15 cellular contexts compared by ENCODE assay signal in the genomic region with DNA sequence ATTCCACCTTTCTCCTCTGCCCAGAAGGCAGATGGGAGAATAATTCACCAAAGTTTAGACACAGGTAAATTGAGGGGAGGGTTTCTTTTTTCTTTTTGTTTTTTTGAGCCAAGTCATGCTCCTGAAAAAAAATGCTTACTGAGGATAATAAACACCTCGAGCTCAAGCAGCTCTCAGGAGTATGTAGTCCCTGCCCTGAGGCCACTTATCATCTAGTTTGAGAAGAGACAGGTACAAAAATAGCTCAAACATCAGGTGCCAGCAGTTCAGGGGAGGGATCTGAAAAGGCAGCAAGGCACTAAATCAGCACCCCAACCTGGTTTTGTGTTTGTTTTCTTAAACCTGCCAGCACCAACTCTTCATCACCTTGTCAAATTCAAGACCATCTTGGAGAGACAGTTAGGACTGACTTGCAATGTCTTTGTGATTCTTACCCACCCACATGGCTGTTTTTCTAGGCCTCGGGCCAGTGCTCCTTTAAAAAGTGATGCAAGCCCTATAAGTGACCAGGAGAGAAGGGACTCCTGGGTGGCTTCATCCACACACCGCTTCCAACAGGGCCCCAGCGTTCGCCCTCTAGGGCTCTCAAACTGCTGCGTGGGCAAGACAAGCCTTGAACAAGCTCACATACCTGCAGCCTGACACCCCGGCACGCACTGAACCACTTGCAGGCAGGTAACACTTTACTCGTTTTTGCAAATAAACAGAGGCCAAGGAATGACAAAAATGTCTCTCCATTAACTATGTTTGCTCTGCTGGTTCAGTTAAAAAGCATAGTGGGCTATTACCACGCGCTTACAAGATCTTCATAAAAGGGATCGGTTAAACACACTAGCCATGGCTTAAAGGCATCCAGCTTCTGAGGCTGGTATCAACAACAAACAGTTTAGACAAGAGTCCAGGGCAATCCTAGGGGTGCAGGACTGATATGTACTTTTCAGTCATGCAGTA. TPM values are rescaled to one million over a fixed set of nuclear protein-coding genes. Genes with fewer than 3 reads are reported as not detected.
DNase-seq lines count a peak whose midpoint lies in the region; ATAC-seq and TF ChIP-seq lines count a peak whose summit lies in the region.
"Had no signal": no experiment of that assay in that cellular context is flagged by ENCODE, and none has a peak within 500 bp of the region (broad histone marks: within the 10 kb centered on the region; RNA-seq: fewer than 3 reads in every experiment).

No MANE protein-coding gene starts in this region.

- H2AFZ ChIP-seq in osteoblast (ENCODE audit: low read length), result no peak overlapping the region

- no peak for TF ChIP-seq POLR2A in heart left ventricle (IDR thresholded peaks at IDR 0.05)

- peak in 3 of 4 donors; percentile 33 to 53 (median 34) for ATAC-seq in heart left ventricle
- ATAC-seq in foreskin keratinocyte, result peak; percentile 12
- peak; percentile 90 for ATAC-seq in upper lobe of right lung
- no peak for ATAC-seq in HG03565 (IDR thresholded peaks at IDR 0.05; ENCODE audit: unreplicated experiment)
- ATAC-seq in HG02840 (IDR thresholded peaks at IDR 0.05; ENCODE audit: low FRiP score, unreplicated experiment), result no peak
- ATAC-seq: natural killer cell had no signal

- DNase-seq in heart left ventricle (peak in 1 of 5 donors; percentile 18), cardiac septum (ENCODE audit: low spot score) (no peak), foreskin keratinocyte (no peak), osteoblast (ENCODE audit: insufficient read length, low spot score, missing footprints) (no peak), upper lobe of right lung (peak; percentile 82), NCI-H526 (lab: John Stamatoyannopoulos, UW) (no peak)
- DNase-seq: activated CD4-positive, alpha-beta memory T cell treated with anti-CD3 and anti-CD28 coated beads, Interleukin-2, amount 10 ng/mL, durations not matched to agents 7 days and 5 days; DMS 273 treated with DMSO at 0.1 percent for 48 hours; immature natural killer cell; MV-4-11; natural killer cell; NCI-H524 treated with DMSO at 0.1 percent for 48 hours; T1000 had no signal

- TF ChIP-seq CTCF in heart left ventricle (IDR thresholded peaks at IDR 0.05) (no peak), foreskin keratinocyte (conservative IDR thresholded peaks at IDR 0.05) (no peak), osteoblast (IDR thresholded peaks at IDR 0.05; ENCODE audit: extremely low read depth, low read depth, low read length) (no peak), upper lobe of right lung (IDR thresholded peaks at IDR 0.05) (no peak)

- peaks cover 0 to 98% (median 87%) of the 10 kb centered on the region in 9 donors for H3K36me3 ChIP-seq in heart left ventricle
- H3K36me3 ChIP-seq in osteoblast (ENCODE audit: insufficient read depth, low read length), result peaks cover 78% of the 10 kb centered on the region
- H3K36me3 ChIP-seq in upper lobe of right lung, result peaks cover 74% of the 10 kb centered on the region

- intact Hi-C loops in heart left ventricle (cut with DNase I) (loop anchor here in 6 of 10 donors (5.0 to 10.0 kb wide), 6 partner anchors 103 to 885 kb away; no protein-coding TSS in a partner anchor), cardiac septum (cut with DNase I) (loop anchor here (10.0 kb wide), 1 partner anchor 185 kb away; no protein-coding TSS in a partner anchor), upper lobe of right lung (cut with DNase I) (no loop called here)

- H3K4me1 ChIP-seq in heart left ventricle (peaks cover 3 to 95% (median 62%) of the 10 kb centered on the region in 12 donors), foreskin keratinocyte (peaks cover 41% of the 10 kb centered on the region), osteoblast (ENCODE audit: insufficient read depth, low read length) (peaks cover 23% of the 10 kb centered on the region), upper lobe of right lung (peaks cover 22% of the 10 kb centered on the region)

- H3K27ac ChIP-seq in heart left ventricle, result peak overlapping the region in 9 of 12 donors; percentile 3 to 74 (median 52)
- peak overlapping the region; percentile 6 for H3K27ac ChIP-seq in foreskin keratinocyte
- H3K27ac ChIP-seq in osteoblast (ENCODE audit: low read depth, low read length), result peak overlapping the region; percentile 54
- peak overlapping the region; percentile 59 for H3K27ac ChIP-seq in upper lobe of right lung

- 68 to 82% (median 75%) methylated on average over 11 to 12 of the region's 12 CpGs for WGBS in heart left ventricle, 4 donors

- peaks cover 15% of the 10 kb centered on the region for H4K20me1 ChIP-seq in osteoblast (ENCODE audit: insufficient read depth, low read length)

- no peaks in the 10 kb centered on the region for H3K27me3 ChIP-seq in heart left ventricle
- no peaks in the 10 kb centered on the region for H3K27me3 ChIP-seq in foreskin keratinocyte
- no peaks in the 10 kb centered on the region for H3K27me3 ChIP-seq in osteoblast (ENCODE audit: insufficient read depth, low read length)
- no peaks in the 10 kb centered on the region for H3K27me3 ChIP-seq in upper lobe of right lung

- H3K79me2 ChIP-seq in osteoblast (ENCODE audit: insufficient read depth, low read length), result peaks cover 73% of the 10 kb centered on the region

- H3K9me3 ChIP-seq in heart left ventricle (no peaks in the 10 kb centered on the region), osteoblast (ENCODE audit: low read depth, low read length) (no peaks in the 10 kb centered on the region), upper lobe of right lung (no peaks in the 10 kb centered on the region)

- H3K4me2 ChIP-seq in osteoblast (ENCODE audit: insufficient read depth, low read length), result peak overlapping the region; percentile 11

- no peak overlapping the region for H3K4me3 ChIP-seq in heart left ventricle
- H3K4me3 ChIP-seq in osteoblast (ENCODE audit: insufficient read depth, low read length), result no peak overlapping the region
- no peak overlapping the region for H3K4me3 ChIP-seq in upper lobe of right lung

RNA-seq across cellular contexts. Expression of a gene that starts 13.9 kb away (rescaled TPM):
- total RNA-seq in heart left ventricle, result 10 to 100 TPM; 20.9 to 42.6 (median 29.6) TPM
- polyA plus RNA-seq in heart left ventricle, result 10 to 100 TPM; 12.5 to 12.7 TPM
- total RNA-seq in cardiac septum, result 42.1 TPM
- 150 and 236 TPM in 2 replicates for total RNA-seq in foreskin keratinocyte
- 29.9 and 36.7 TPM in 2 replicates for polyA plus RNA-seq in foreskin keratinocyte
- 49.2 and 60.1 TPM in 2 replicates for total RNA-seq in osteoblast
- total RNA-seq in upper lobe of right lung, result 51.6 TPM

Comparison
In these comparisons a context has a peak if more than half of its experiments do, and no peak if none do; other contexts are left out.
1. ATAC-seq: peak in heart left ventricle (3 of 4), foreskin keratinocyte (single experiment) and upper lobe of right lung (single experiment); none in HG03565 (single experiment) and HG02840 (single experiment).
2. H3K27ac ChIP-seq: peak in every context shown above with its lines; median percentile 59 in upper lobe of right lung; 54 in osteoblast; 52 in heart left ventricle; 6 in foreskin keratinocyte.